In the genomic region with DNA sequence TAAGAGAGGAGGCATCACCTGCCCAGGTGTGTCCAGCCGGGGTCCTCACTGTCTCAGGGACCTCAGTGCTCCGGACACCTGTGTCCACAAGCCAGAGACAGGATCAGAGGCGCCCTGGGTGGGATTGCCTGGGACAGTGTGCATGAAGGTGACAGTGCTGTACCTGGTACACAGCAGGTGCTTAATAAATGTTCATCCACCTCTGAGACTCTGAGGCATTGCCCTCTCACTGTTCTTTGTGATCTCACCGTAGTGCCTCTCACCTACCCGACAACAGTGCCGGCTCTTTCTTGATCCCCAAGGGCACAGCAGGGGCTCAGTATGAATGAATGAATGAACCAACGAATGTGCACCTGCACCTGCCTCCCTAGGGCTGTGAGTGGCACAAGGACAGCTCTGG, we compare ENCODE assay signal across 22 cellular contexts. TPM values are rescaled to one million over a fixed set of nuclear protein-coding genes. Genes with fewer than 3 reads are reported as not detected.
DNase-seq lines count a peak whose midpoint lies in the region; ATAC-seq and TF ChIP-seq lines count a peak whose summit lies in the region.
"Had no signal": no experiment of that assay in that cellular context is flagged by ENCODE, and none has a peak within 500 bp of the region (broad histone marks: within the 10 kb centered on the region; RNA-seq: fewer than 3 reads in every experiment).

No MANE protein-coding gene starts in this region.

- peaks cover 65% of the 10 kb centered on the region for H3K36me3 Mint-ChIP-seq in WTC11
- H3K36me3 Mint-ChIP-seq in natural killer cell treated with Interleukin-12 subunit alpha and Interleukin-12 subunit beta and Interleukin-15 and Interleukin-18, amount 100 ng/mL, for 72 hours: peaks cover 4% of the 10 kb centered on the region
- peaks cover 70% of the 10 kb centered on the region for H3K36me3 Mint-ChIP-seq in effector memory CD8-positive, alpha-beta T cell (ENCODE audit: insufficient read depth)

- H3K27ac Mint-ChIP-seq in WTC11: 0 out of 2 replicates have a peak overlapping the region, but pooled peaks have one; percentile 11
- no peak overlapping the region for H3K27ac Mint-ChIP-seq in natural killer cell treated with Interleukin-12 subunit alpha and Interleukin-12 subunit beta and Interleukin-15 and Interleukin-18, amount 100 ng/mL, for 72 hours
- H3K27ac Mint-ChIP-seq in effector memory CD8-positive, alpha-beta T cell: no peak overlapping the region
- H3K27ac Mint-ChIP-seq: CD14-positive monocyte; CD4-positive, alpha-beta T cell; HFFc6 had no signal

- POLR2A ChIA-PET in WTC11 (lab: Charles Lee): no interaction called here

- no peak for TF ChIP-seq CTCF in WTC11 (IDR thresholded peaks at IDR 0.05)
- TF ChIP-seq CTCF in GM10266 (IDR thresholded peaks at IDR 0.05; ENCODE audit: control insufficient read depth, insufficient read depth, low read depth, missing control alignments): no peak

- no peaks in the 10 kb centered on the region for H3K27me3 Mint-ChIP-seq in WTC11 (ENCODE audit: low read depth)
- no peaks in the 10 kb centered on the region for H3K27me3 Mint-ChIP-seq in natural killer cell treated with Interleukin-12 subunit alpha and Interleukin-12 subunit beta and Interleukin-15 and Interleukin-18, amount 100 ng/mL, for 72 hours
- H3K27me3 Mint-ChIP-seq in effector memory CD8-positive, alpha-beta T cell: no peaks in the 10 kb centered on the region
- H3K27me3 Mint-ChIP-seq: CD4-positive, alpha-beta T cell; CD8-positive, alpha-beta memory T cell had no signal

- H3K4me1 Mint-ChIP-seq in WTC11: no peaks in the 10 kb centered on the region
- peaks cover 0 to 5% of the 10 kb centered on the region in 2 donors for H3K4me1 Mint-ChIP-seq in natural killer cell treated with Interleukin-12 subunit alpha and Interleukin-12 subunit beta and Interleukin-15 and Interleukin-18, amount 100 ng/mL, for 72 hours (ENCODE audit: low read depth in 2 of 2)
- H3K4me1 Mint-ChIP-seq in effector memory CD8-positive, alpha-beta T cell (ENCODE audit: low read depth in 2 of 2): no peaks in the 10 kb centered on the region
- H3K4me1 Mint-ChIP-seq: CD14-positive monocyte; CD8-positive, alpha-beta memory T cell had no signal

- no peak overlapping the region for H3K4me3 Mint-ChIP-seq in WTC11
- no peak overlapping the region for H3K4me3 Mint-ChIP-seq in natural killer cell treated with Interleukin-12 subunit alpha and Interleukin-12 subunit beta and Interleukin-15 and Interleukin-18, amount 100 ng/mL, for 72 hours
- H3K4me3 Mint-ChIP-seq in effector memory CD8-positive, alpha-beta T cell: no peak overlapping the region
- H3K4me3 Mint-ChIP-seq: CD14-positive monocyte; CD4-positive, alpha-beta T cell; CD8-positive, alpha-beta memory T cell; HFFc6 had no signal

- DNase-seq in GM03348 (ENCODE audit: low spot score): peak; percentile 1
- no peak for DNase-seq in WTC11 (ENCODE audit: low spot score)
- DNase-seq in natural killer cell treated with Interleukin-12 subunit alpha and Interleukin-12 subunit beta and Interleukin-15 and Interleukin-18, amount 100 ng/mL, for 72 hours (ENCODE audit: low spot score): peak; percentile 10
- DNase-seq in HT-29 (ENCODE audit: low spot score): no peak
- no peak for DNase-seq in GM10266 (ENCODE audit: extremely low spot score)
- no peak for DNase-seq in effector memory CD8-positive, alpha-beta T cell
- DNase-seq: 8988T; ACHN; AML-193; BE2C; CD4-positive, alpha-beta T cell; CD8-positive, alpha-beta memory T cell; DMS53; DMS79 treated with DMSO at 0.1 percent for 48 hours; GF-D8; GM23248; HFFc6 had no signal

- no peak for ATAC-seq in WTC11
- ATAC-seq in natural killer cell treated with Interleukin-12 subunit alpha and Interleukin-12 subunit beta and Interleukin-15 and Interleukin-18, amount 100 ng/mL, for 72 hours: no peak
- ATAC-seq in effector memory CD8-positive, alpha-beta T cell (replicated peaks): no peak
- ATAC-seq: A549, GM12878 had no signal

- peaks cover 5% of the 10 kb centered on the region; the same call in 1 of the 2 replicates for H3K9me3 Mint-ChIP-seq in WTC11
- no peaks in the 10 kb centered on the region for H3K9me3 Mint-ChIP-seq in natural killer cell treated with Interleukin-12 subunit alpha and Interleukin-12 subunit beta and Interleukin-15 and Interleukin-18, amount 100 ng/mL, for 72 hours
- no peaks in the 10 kb centered on the region for H3K9me3 Mint-ChIP-seq in effector memory CD8-positive, alpha-beta T cell
- H3K9me3 Mint-ChIP-seq: CD4-positive, alpha-beta T cell had no signal

- CTCF ChIA-PET in WTC11 (lab: Charles Lee): no interaction called here

TF ChIP-seq in WTC11, 78 proteins besides CTCF, POLR2A, EP300 and RAD21:
- TF ChIP-seq ZNF416 (CRISPR knock-in tag; IDR thresholded peaks at IDR 0.05) (no peak), MXD4 (CRISPR knock-in tag; IDR thresholded peaks at IDR 0.05; ENCODE audit: borderline replicate concordance) (no peak), TCF7 (CRISPR knock-in tag; IDR thresholded peaks at IDR 0.05; ENCODE audit: low read depth) (no peak)

RNA-seq across cellular contexts. Expression of a gene that starts 9.2 kb away (rescaled TPM):
- 35.3 to 39.5 TPM (median 38.4 TPM) in 3 replicates for total RNA-seq in WTC11 (2021)
- 10 to 100 TPM; 13.4 to 31.0 TPM for total RNA-seq in natural killer cell treated with Interleukin-12 subunit alpha and Interleukin-12 subunit beta and Interleukin-15 and Interleukin-18, amount 100 ng/mL, for 72 hours
- total RNA-seq in HT-29 (2014; rRNA removed; shearing (Covaris generic)): 107 and 119 TPM in 2 replicates

RNA-seq across cellular contexts. Expression of a gene that starts 15.7 kb away (rescaled TPM):
- 0.41 to 1.1 TPM (median 0.61 TPM) in 3 replicates for total RNA-seq in WTC11 (2021)
- under 1 TPM in 1 of 2 donors, not detected in 1; 0.22 TPM for total RNA-seq in natural killer cell treated with Interleukin-12 subunit alpha and Interleukin-12 subunit beta and Interleukin-15 and Interleukin-18, amount 100 ng/mL, for 72 hours
- total RNA-seq in HT-29 (2014; rRNA removed; shearing (Covaris generic)): 0.05 TPM in 1 of 2 replicates, not detected in the other
- total RNA-seq: CD8-positive, alpha-beta memory T cell; G401; GM12878; GM23248; H4; HFFc6 had no signal

RNA-seq across cellular contexts. Expression of a gene that starts 21.9 kb away (rescaled TPM):
- 38.9 to 43.8 TPM (median 42.8 TPM) in 3 replicates for total RNA-seq in WTC11 (2021)
- 1 to 10 TPM; 1.3 to 8.7 TPM for total RNA-seq in natural killer cell treated with Interleukin-12 subunit alpha and Interleukin-12 subunit beta and Interleukin-15 and Interleukin-18, amount 100 ng/mL, for 72 hours
- 543 and 612 TPM in 2 replicates for total RNA-seq in HT-29 (2014; rRNA removed; shearing (Covaris generic))

Comparison
In these comparisons a context has a peak if more than half of its experiments do, and no peak if none do; other contexts are left out.
1. DNase-seq: peak in GM03348 (single experiment) and natural killer cell treated with Interleukin-12 subunit alpha and Interleukin-12 subunit beta and Interleukin-15 and Interleukin-18, amount 100 ng/mL, for 72 hours (single experiment); none in WTC11 (single experiment), HT-29 (single experiment), GM10266 (single experiment) and effector memory CD8-positive, alpha-beta T cell (0 of 3).
2. RNA of a gene that starts 21.9 kb away (total RNA-seq): 543 to 612 TPM in HT-29; 38.9 to 43.8 TPM in WTC11 and 1.3 to 8.7 TPM in natural killer cell treated with Interleukin-12 subunit alpha and Interleukin-12 subunit beta and Interleukin-15 and Interleukin-18, amount 100 ng/mL, for 72 hours; every median in the first group is over 10 times any median in the second.